ENCODE assay signal across 8 cellular contexts in the genomic region with DNA sequence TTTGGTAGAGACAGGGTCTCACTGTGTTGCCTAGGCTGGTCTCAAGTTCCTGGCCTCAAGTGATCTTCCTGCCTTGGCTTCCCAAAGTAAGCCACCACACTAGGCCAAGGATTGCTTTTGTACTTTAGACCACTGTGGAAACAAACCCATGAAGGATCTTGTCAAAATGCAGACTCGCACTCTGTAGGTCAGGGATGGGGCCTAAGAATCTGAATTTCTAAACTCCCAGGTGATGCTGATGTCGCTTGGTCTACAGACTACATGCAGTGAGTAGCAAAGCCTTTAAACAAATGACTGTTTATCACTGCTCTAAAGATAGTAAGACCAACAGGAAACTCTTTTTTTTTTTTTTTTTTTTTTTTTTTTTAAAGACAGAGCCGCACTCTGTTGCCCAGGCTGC.
DNase-seq lines count a peak whose midpoint lies in the region; ATAC-seq lines count a peak whose summit lies in the region.

No MANE protein-coding gene starts in this region.

- intact Hi-C loops in posterior cingulate gyrus (cut with DNase I) = no loop called here

- ATAC-seq in GM18499 (IDR thresholded peaks at IDR 0.05; ENCODE audit: insufficient read depth, unreplicated experiment) (peak; percentile 48), GM21390 (IDR thresholded peaks at IDR 0.05; ENCODE audit: unreplicated experiment) (peak; percentile 74), HG03432 (IDR thresholded peaks at IDR 0.05; ENCODE audit: unreplicated experiment) (peak; percentile 70), HG03457 (IDR thresholded peaks at IDR 0.05; ENCODE audit: unreplicated experiment) (no peak)

- peak; percentile 38 for DNase-seq in germinal center (ENCODE audit: low spot score)
- DNase-seq in DMS114 treated with DMSO at 0.1 percent for 48 hours (lab: John Stamatoyannopoulos, UW; ENCODE audit: unreplicated experiment) = no peak
- DNase-seq in SHP77 treated with DMSO at 0.1 percent for 48 hours (lab: John Stamatoyannopoulos, UW) = no peak
- no peak for DNase-seq in posterior cingulate gyrus
